ENCODE assay signal across 16 cellular contexts in genomic region chr12:27541031-27541719, GRCh38. TPM values are rescaled to one million over a fixed set of nuclear protein-coding genes. Genes with fewer than 3 reads are reported as not detected.
DNase-seq lines count a peak whose midpoint lies in the region; ATAC-seq, FAIRE-seq and TF ChIP-seq lines count a peak whose summit lies in the region.
"Had no signal": no experiment of that assay in that cellular context is flagged by ENCODE, and none has a peak within 500 bp of the region (broad histone marks: within the 10 kb centered on the region; RNA-seq: fewer than 3 reads in every experiment).

No MANE protein-coding gene starts in this region.

- TF ChIP-seq CTCF in Caco-2 (IDR thresholded peaks at IDR 0.05; ENCODE audit: insufficient read depth in 1 of 2, low read depth in 1 of 2, low read length in 1 of 2, severe bottlenecking in 1 of 2, unreplicated experiment in 1 of 2) (no peak), IMR-90 (conservative IDR thresholded peaks at IDR 0.05; ENCODE audit: low read depth, low read length) (no peak), H1 (IDR thresholded peaks at IDR 0.05; ENCODE audit: control extremely low read depth in 1 of 3, insufficient read depth in 1 of 3, low read depth in 1 of 3, low read length in 3 of 3) (no peak), nephron progenitor cell (IDR thresholded peaks at IDR 0.05) (no peak), SK-N-SH (IDR thresholded peaks at IDR 0.05) (no peak)

- H2AK5ac ChIP-seq in IMR-90 (ENCODE audit: low read depth, low read length) (peak overlapping the region; percentile 86), H1 (ENCODE audit: low read depth, low read length) (no peak overlapping the region; the same call in 1 of the 2 replicates)

- peaks cover 8% of the 10 kb centered on the region; the same call in 1 of the 2 replicates for H3K4me1 ChIP-seq in Caco-2
- H3K4me1 ChIP-seq in IMR-90 (ENCODE audit: control insufficient read depth, insufficient read depth, low read length) = peaks cover 16% of the 10 kb centered on the region
- peaks cover 0 to 10% (median 5%) of the 10 kb centered on the region in 4 experiments; a peak in 5 of 7 replicates for H3K4me1 ChIP-seq in H1 (replicated peaks in 1 of 4; ENCODE audit: control insufficient read depth in 3 of 4, insufficient read depth in 4 of 4, low read length in 3 of 4)
- H3K4me1 ChIP-seq in SK-N-SH (ENCODE audit: control insufficient read depth in 1 of 2, insufficient read depth in 2 of 2, low read depth in 1 of 2, low read length in 1 of 2) = peaks cover 0 to 24% of the 10 kb centered on the region in 2 experiments; a peak in 2 of 4 replicates

- H4K20me1 ChIP-seq in IMR-90 (ENCODE audit: insufficient read depth, low read length) = peaks cover 37% of the 10 kb centered on the region; the same call in 1 of the 2 replicates
- H4K20me1 ChIP-seq in H1 (replicated peaks in 1 of 2; ENCODE audit: control insufficient read depth in 1 of 2, insufficient read depth in 2 of 2, low read length in 2 of 2) = no peaks in the 10 kb centered on the region
- peaks cover 70% of the 10 kb centered on the region for H4K20me1 ChIP-seq in SK-N-SH (ENCODE audit: insufficient read depth)

- peaks cover 0 to 33% of the 10 kb centered on the region in 2 experiments; a peak in 1 of 4 replicates for H3K79me2 ChIP-seq in H1 (ENCODE audit: control insufficient read depth in 1 of 2, insufficient read depth in 2 of 2, low read length in 2 of 2)
- peaks cover 100% of the 10 kb centered on the region for H3K79me2 ChIP-seq in SK-N-SH (ENCODE audit: insufficient read depth)

- H2BK120ac ChIP-seq in IMR-90 (ENCODE audit: low read depth, low read length) (no peak overlapping the region; the same call in 1 of the 2 replicates), H1 (replicated peaks; ENCODE audit: low read depth, low read length) (no peak overlapping the region)

- no peak for TF ChIP-seq POLR2A in IMR-90 (IDR thresholded peaks at IDR 0.05; ENCODE audit: low read depth, low read length)
- no peak for TF ChIP-seq POLR2A in H1 (IDR thresholded peaks at IDR 0.05; ENCODE audit: control extremely low read depth in 1 of 2, low read depth in 2 of 2, low read length in 2 of 2)

- H3K9me3 ChIP-seq in Caco-2 = no peaks in the 10 kb centered on the region
- no peaks in the 10 kb centered on the region for H3K9me3 ChIP-seq in IMR-90 (ENCODE audit: control insufficient read depth, insufficient read depth, low read length)
- H3K9me3 ChIP-seq in H1 (ENCODE audit: insufficient read depth in 2 of 2, low read depth in 1 of 2, low read length in 1 of 2) = no peaks in the 10 kb centered on the region
- H3K9me3 ChIP-seq in SK-N-SH = no peaks in the 10 kb centered on the region
- H3K9me3 ChIP-seq: MG63, uterus had no signal

- FAIRE-seq in H1 (lab: Jason Lieb, UNC) = peak; percentile 42

- dilution Hi-C loops in IMR-90 (cut with HindIII; ENCODE audit: low sequenced_read_pairs, unreplicated experiment) = no loop called here

- DNase-seq in Caco-2 = peak in 1 of 2 experiments; percentile 46
- DNase-seq in IMR-90 = no peak
- no peak for DNase-seq in H1 (ENCODE audit: low read depth in 1 of 2, low spot score in 2 of 2)
- DNase-seq in nephron progenitor cell = no peak
- DNase-seq in SK-N-SH = no peak
- no peak for DNase-seq in AG08395 (ENCODE audit: low spot score)
- DNase-seq: activated CD4-positive, alpha-beta T cell treated with anti-CD3 and anti-CD28 coated beads for 48 hours; cortex of kidney; MG63; NCI-H2029 treated with DMSO at 0.1 percent for 48 hours; SHP77; stimulated activated naive B cell treated with anti-CD40 and anti-IgM and Interleukin-4, amounts not matched to agents 10 μg/mL and 1 μg/mL and 100 μg/mL, for 72 hours; uterus had no signal

- H4K91ac ChIP-seq in IMR-90 (ENCODE audit: insufficient read depth, low read depth, low read length) = no peak overlapping the region; the same call in 1 of the 2 replicates
- no peak overlapping the region for H4K91ac ChIP-seq in H1 (replicated peaks; ENCODE audit: insufficient read length, low read length)

- TF ChIP-seq EP300 in H1 (IDR thresholded peaks at IDR 0.05; ENCODE audit: borderline replicate concordance in 1 of 2, low read depth in 2 of 2, low read length in 2 of 2) (no peak), SK-N-SH (IDR thresholded peaks at IDR 0.05; ENCODE audit: borderline replicate concordance in 1 of 2, low read depth in 1 of 2, low read length in 1 of 2) (no peak)

- H2BK20ac ChIP-seq in IMR-90 (ENCODE audit: low read depth, low read length) = peak overlapping the region; percentile 32; the same call in 1 of the 2 replicates
- no peak overlapping the region for H2BK20ac ChIP-seq in H1 (ENCODE audit: low read length)

- peak overlapping the region; percentile 53; the same call in 1 of the 2 replicates for H3K23ac ChIP-seq in IMR-90 (ENCODE audit: low read depth, low read length)
- no peak overlapping the region for H3K23ac ChIP-seq in H1 (ENCODE audit: insufficient read length)

- peaks cover 7% of the 10 kb centered on the region for H3K36me3 Mint-ChIP-seq in Caco-2 (ENCODE audit: insufficient read depth, unreplicated experiment)
- peaks cover 39% of the 10 kb centered on the region for H3K36me3 Mint-ChIP-seq in nephron progenitor cell (ENCODE audit: low read depth)

- H3K27ac Mint-ChIP-seq in Caco-2 (ENCODE audit: unreplicated experiment) = peak overlapping the region; percentile 11
- H3K27ac Mint-ChIP-seq in nephron progenitor cell = peak overlapping the region; percentile 72
- H3K27ac Mint-ChIP-seq: stimulated activated naive B cell treated with anti-CD40 and anti-IgM and Interleukin-4, amounts not matched to agents 10 μg/mL and 1 μg/mL and 100 μg/mL, for 72 hours had no signal

- no peaks in the 10 kb centered on the region for H3K23me2 ChIP-seq in H1 (ENCODE audit: low read depth, low read length)

- H3K79me1 ChIP-seq in IMR-90 (ENCODE audit: low read depth in 1 of 2, low read length in 2 of 2) (peaks cover 29 to 79% of the 10 kb centered on the region in 2 experiments), H1 (ENCODE audit: low read depth, low read length) (peaks cover 7% of the 10 kb centered on the region; the same call in 1 of the 2 replicates)

- WGBS in IMR-90 (ENCODE audit: extremely low coverage in 2 of 2, insufficient read length in 1 of 2), 2 experiments = 60% methylated on average over 1 of the region's 8 CpGs; no CpG with 5 or more reads in 1 of the 2 experiments
- 64% methylated on average over 7 of the region's 8 CpGs; no CpG with 5 or more reads in 1 of the 2 experiments for WGBS in H1 (ENCODE audit: extremely low coverage in 1 of 2, insufficient coverage in 1 of 2, insufficient read length in 1 of 2, insufficient replicate concordance in 2 of 2, low coverage in 1 of 2, low lambda C conversion rate in 2 of 2, missing lambda C conversion rate in 1 of 2), 2 experiments
- WGBS in SK-N-SH (ENCODE audit: low lambda C conversion rate) = 94% methylated on average over 8 of the region's 8 CpGs

- H3K4me1 Mint-ChIP-seq in Caco-2 (ENCODE audit: low read depth, unreplicated experiment) (peaks cover 19% of the 10 kb centered on the region), nephron progenitor cell (peaks cover 59% of the 10 kb centered on the region)

- no peak overlapping the region for H4K8ac ChIP-seq in IMR-90 (ENCODE audit: low read depth in 2 of 2, low read length in 2 of 2)
- H4K8ac ChIP-seq in H1 (ENCODE audit: extremely low read depth, insufficient read depth, low read length) = peak overlapping the region; percentile 28; the same call in 1 of the 2 replicates

- H4K5ac ChIP-seq in IMR-90 (ENCODE audit: low read depth, low read length) (no peak overlapping the region; the same call in 1 of the 2 replicates), H1 (ENCODE audit: insufficient read length, low read depth, low read length) (no peak overlapping the region)

- H3K27ac ChIP-seq in IMR-90 (ENCODE audit: insufficient read depth, low read length) = no peak overlapping the region
- no peak overlapping the region for H3K27ac ChIP-seq in H1 (ENCODE audit: low read depth, low read length)
- H3K27ac ChIP-seq in SK-N-SH (ENCODE audit: low read depth in 2 of 2, low read length in 1 of 2) = peak overlapping the region in 1 of 2 experiments; percentile 68; a peak in 1 of 4 replicates
- H3K27ac ChIP-seq: uterus had no signal

- no peak for TF ChIP-seq RAD21 in IMR-90 (IDR thresholded peaks at IDR 0.05; ENCODE audit: low read length)
- no peak for TF ChIP-seq RAD21 in H1 (IDR thresholded peaks at IDR 0.05 in 1 of 2, conservative IDR thresholded peaks at IDR 0.05 in 1 of 2; ENCODE audit: low read depth in 2 of 2, low read length in 2 of 2)
- no peak for TF ChIP-seq RAD21 in SK-N-SH (IDR thresholded peaks at IDR 0.05; ENCODE audit: low read length)

- H3K4me3 ChIP-seq in Caco-2 (ENCODE audit: low read depth, low read length) (no peak overlapping the region), IMR-90 (ENCODE audit: insufficient read depth, low read depth, low read length) (no peak overlapping the region), H1 (ENCODE audit: extremely low read depth in 1 of 4, insufficient read depth in 2 of 4, low read depth in 3 of 4, low read length in 4 of 4) (no peak overlapping the region), SK-N-SH (ENCODE audit: low read depth in 2 of 2, low read length in 1 of 2) (0 out of 4 replicates have a peak overlapping the region, but pooled peaks of 1 of the 2 experiments have one; percentile 5)
- H3K4me3 ChIP-seq: MG63, uterus had no signal

- no peak overlapping the region for H3K9ac ChIP-seq in IMR-90 (ENCODE audit: low read depth, low read length)
- no peak overlapping the region for H3K9ac ChIP-seq in H1 (replicated peaks in 1 of 4; ENCODE audit: extremely low read depth in 1 of 4, low read depth in 3 of 4, low read length in 3 of 4)
- H3K9ac ChIP-seq in SK-N-SH = no peak overlapping the region

- BruUV-seq in Caco-2 (replicated peaks; lab: Mats Ljungman, UMichigan) (no TSS peak), IMR-90 (replicated peaks; lab: Mats Ljungman, UMichigan) (no TSS peak)

- peaks cover 28% of the 10 kb centered on the region for H3K9me1 ChIP-seq in IMR-90 (ENCODE audit: insufficient read depth, low read length)

- intact Hi-C loops in Caco-2 (cut with micrococcal nuclease; ENCODE audit: unreplicated experiment) = no loop called here
- intact Hi-C loops in IMR-90 (cut with micrococcal nuclease) = no loop called here

- in situ Hi-C loops in IMR-90 (cut with MboI; ENCODE audit: low sequenced_read_pairs) = no loop called here

- no peaks in the 10 kb centered on the region for H3K36me3 ChIP-seq in Caco-2 (ENCODE audit: control insufficient read depth, insufficient read depth, low read length)
- H3K36me3 ChIP-seq in IMR-90 (ENCODE audit: control insufficient read depth, insufficient read depth, low read length) = no peaks in the 10 kb centered on the region
- no peaks in the 10 kb centered on the region for H3K36me3 ChIP-seq in H1 (ENCODE audit: control insufficient read depth in 2 of 4, insufficient read depth in 4 of 4, low read length in 3 of 4)
- peaks cover 8 to 21% of the 10 kb centered on the region in 2 experiments for H3K36me3 ChIP-seq in SK-N-SH (replicated peaks in 1 of 2; ENCODE audit: control insufficient read depth in 1 of 2, insufficient read depth in 2 of 2, low read length in 1 of 2)
- H3K36me3 ChIP-seq: uterus had no signal

- no peak overlapping the region for H2BK12ac ChIP-seq in H1 (ENCODE audit: low read depth, low read length)

- H3K9me2 ChIP-seq in SK-N-SH = no peaks in the 10 kb centered on the region

- peak overlapping the region; percentile 7 for H2BK5ac ChIP-seq in IMR-90 (ENCODE audit: low read depth, low read length, poor library complexity, severe bottlenecking)
- H2BK5ac ChIP-seq in H1 (ENCODE audit: low read depth, low read length) = no peak overlapping the region

- H3K4me3 Mint-ChIP-seq in Caco-2 (ENCODE audit: unreplicated experiment) = no peak overlapping the region
- H3K4me3 Mint-ChIP-seq in nephron progenitor cell = no peak overlapping the region
- H3K4me3 Mint-ChIP-seq: neural crest cell; stimulated activated naive B cell treated with anti-CD40 and anti-IgM and Interleukin-4, amounts not matched to agents 10 μg/mL and 1 μg/mL and 100 μg/mL, for 72 hours had no signal

- H3K14ac ChIP-seq in IMR-90 (replicated peaks; ENCODE audit: low read depth, low read length) (peak overlapping the region; percentile 80), H1 (ENCODE audit: insufficient read length) (no peak overlapping the region)

- no peak overlapping the region for H2AFZ ChIP-seq in IMR-90 (replicated peaks; ENCODE audit: low read length, poor library complexity)
- H2AFZ ChIP-seq in H1 (ENCODE audit: low read length) = no peak overlapping the region
- H2AFZ ChIP-seq in SK-N-SH (ENCODE audit: low read depth) = no peak overlapping the region

- H3F3A ChIP-seq in SK-N-SH (replicated peaks; ENCODE audit: insufficient read depth) = peaks cover 21% of the 10 kb centered on the region

- H3K18ac ChIP-seq in IMR-90 (ENCODE audit: low read depth, low read length) = peak overlapping the region; percentile 4; the same call in 1 of the 2 replicates
- H3K18ac ChIP-seq in H1 (ENCODE audit: extremely low read depth, low read length) = 0 out of 2 replicates have a peak overlapping the region, but pooled peaks have one; percentile 38

- H3K27me3 ChIP-seq in Caco-2 (replicated peaks; ENCODE audit: control insufficient read depth, insufficient read depth, low read length) = no peaks in the 10 kb centered on the region
- no peaks in the 10 kb centered on the region for H3K27me3 ChIP-seq in IMR-90 (ENCODE audit: control insufficient read depth, insufficient read depth, low read length)
- no peaks in the 10 kb centered on the region; a peak in 1 of 7 replicates for H3K27me3 ChIP-seq in H1 (replicated peaks in 1 of 4; ENCODE audit: control insufficient read depth in 3 of 4, extremely low read depth in 1 of 4, insufficient read depth in 3 of 4, low read length in 3 of 4)
- no peaks in the 10 kb centered on the region for H3K27me3 ChIP-seq in SK-N-SH (ENCODE audit: insufficient read depth)
- H3K27me3 ChIP-seq: MG63, uterus had no signal

- H3K56ac ChIP-seq in IMR-90 (ENCODE audit: extremely low read depth, insufficient read depth, low read length) = no peak overlapping the region
- no peak overlapping the region for H3K56ac ChIP-seq in H1 (replicated peaks; ENCODE audit: insufficient read length, low read depth, low read length)

- POLR2A ChIA-PET in Caco-2 (lab: Charles Lee) (no interaction called here), IMR-90 (lab: Charles Lee; ENCODE audit: unreplicated experiment) (interaction anchor here (0.9 kb wide), 1 partner anchor 17 kb away, joined by 3 read pairs; the partner anchor contains the start of gene PPFIBP1), H1 (lab: Charles Lee; ENCODE audit: partially characterized antibody) (interaction anchor here (2.9 kb wide), 1 partner anchor 17 kb away, joined by 16 read pairs; the partner anchor contains the start of gene PPFIBP1), SK-N-SH (lab: Yijun Ruan, JAX) (no interaction called here)

- H3K9me3 Mint-ChIP-seq in Caco-2 (ENCODE audit: unreplicated experiment) (peaks cover 7% of the 10 kb centered on the region), nephron progenitor cell (peaks cover 13% of the 10 kb centered on the region)

- H3K4ac ChIP-seq in IMR-90 (ENCODE audit: low read depth, low read length) = peak overlapping the region; percentile 68
- H3K4ac ChIP-seq in H1 (replicated peaks; ENCODE audit: insufficient read length, low read depth, low read length) = no peak overlapping the region

- H3K4me2 ChIP-seq in IMR-90 (ENCODE audit: low read depth, low read length) = no peak overlapping the region
- 0 out of 4 replicates have a peak overlapping the region, but pooled peaks of 1 of the 2 experiments have one; percentile 29 for H3K4me2 ChIP-seq in H1 (ENCODE audit: insufficient read depth in 1 of 2, low read depth in 2 of 2, low read length in 2 of 2)
- no peak overlapping the region for H3K4me2 ChIP-seq in SK-N-SH

- H2AK9ac ChIP-seq in IMR-90 (replicated peaks; ENCODE audit: low read depth, low read length, poor library complexity) = no peak overlapping the region

- no peak for ATAC-seq in IMR-90 (ENCODE audit: low read depth)
- no peak for ATAC-seq in HG03378 (IDR thresholded peaks at IDR 0.05; ENCODE audit: unreplicated experiment)
- ATAC-seq in HG02973 (IDR thresholded peaks at IDR 0.05; ENCODE audit: unreplicated experiment) = no peak

- CTCF ChIA-PET in Caco-2 (lab: Charles Lee) = interaction anchor here (0.5 to 0.7 kb wide), 3 partner anchors 17 to 25 kb away, joined by 3 to 5 read pairs (median 3); partner anchors contain the start of gene PPFIBP1
- CTCF ChIA-PET in IMR-90 (lab: Yijun Ruan, JAX) = no interaction called here
- CTCF ChIA-PET in H1 (lab: Charles Lee; ENCODE audit: partially characterized antibody) = interaction anchor here (0.6 to 1.0 kb wide), 3 partner anchors 9 to 86 kb away, joined by 3 read pairs; no protein-coding TSS in a partner anchor
- CTCF ChIA-PET in SK-N-SH (lab: Yijun Ruan, JAX) = interaction anchor here (1.3 kb wide), 1 partner anchor 21 kb away, joined by 3 read pairs; no protein-coding TSS in a partner anchor

- H2BK15ac ChIP-seq in IMR-90 (ENCODE audit: low read depth, low read length) = 0 out of 3 replicates have a peak overlapping the region, but pooled peaks have one; percentile 46
- no peak overlapping the region for H2BK15ac ChIP-seq in H1 (ENCODE audit: low read length)

- no peaks in the 10 kb centered on the region for H3K27me3 Mint-ChIP-seq in Caco-2 (ENCODE audit: insufficient read depth, unreplicated experiment)
- H3K27me3 Mint-ChIP-seq in nephron progenitor cell (ENCODE audit: low read depth, poor library complexity) = no peaks in the 10 kb centered on the region
- H3K27me3 Mint-ChIP-seq: stimulated activated naive B cell treated with anti-CD40 and anti-IgM and Interleukin-4, amounts not matched to agents 10 μg/mL and 1 μg/mL and 100 μg/mL, for 72 hours had no signal

RNA-seq across cellular contexts. Expression of gene PPFIBP1, which starts 17.2 kb away (rescaled TPM):
- total RNA-seq in Caco-2 (2022) (109 and 134 TPM in 2 replicates), IMR-90 (2012; rRNA removed) (72.2 and 78.6 TPM in 2 replicates)
- polyA plus RNA-seq in IMR-90 (2012; rRNA removed) (27.5 and 30.4 TPM in 2 replicates), H1 (2011; rRNA removed) (7.0 and 7.7 TPM in 2 replicates), SK-N-SH (2012; rRNA removed) (55.0 and 74.3 TPM in 2 replicates)
- 6.9 and 9.1 TPM in 2 replicates for polyA plus RNA-seq in IMR-90 (2012; cell fraction: cytosol; rRNA removed)
- 14.5 and 64.6 TPM in 2 replicates for polyA plus RNA-seq in IMR-90 (2012; cell fraction: nucleus; rRNA removed; ENCODE audit: low replicate concordance)
- total RNA-seq in H1 (2021; fragmentation: NEBNext Ultra II Directional; extraction: Animal tissue kit (Norgen Biotek cat#: 25700)) = 25.7 and 31.3 TPM in 2 replicates
- 10.5 TPM for polyA plus RNA-seq in H1 (2011; cell fraction: cytosol; rRNA removed)
- 13.1 TPM for polyA plus RNA-seq in H1 (2011; cell fraction: nucleus; rRNA removed)
- 13.3 to 25.3 TPM (median 16.2 TPM) in 4 replicates for polyA plus RNA-seq in H1 (2012, experiment 1 of 2)
- 1.7 TPM for polyA plus RNA-seq in H1 (2012, experiment 2 of 2)
- 9.3 TPM for polyA plus RNA-seq in H1 (2013, experiment 1 of 2)
- 8.9 TPM for polyA plus RNA-seq in H1 (2013, experiment 2 of 2)
- polyA minus RNA-seq in H1 (2011; rRNA and poly(A)+ RNA removed) = 37.1 and 46.1 TPM in 2 replicates
- 15.6 TPM for polyA minus RNA-seq in H1 (2011; cell fraction: cytosol; rRNA and poly(A)+ RNA removed)
- polyA minus RNA-seq in H1 (2011; cell fraction: nucleus; rRNA and poly(A)+ RNA removed) = 32.5 TPM
- 60.6 and 69.2 TPM in 2 replicates for polyA plus RNA-seq in SK-N-SH (2012; cell fraction: cytosol; rRNA removed)
- polyA plus RNA-seq in SK-N-SH (2012; cell fraction: nucleus; rRNA removed) = 89.8 and 149 TPM in 2 replicates

Comparison
In these comparisons a context has a peak if more than half of its experiments do, and no peak if none do; other contexts are left out.
1. POLR2A ChIA-PET loops: an anchor here in IMR-90 (0.9 kb wide) and H1 (2.9 kb wide); none called in Caco-2 and SK-N-SH.